Comparison of ENCODE assay signal across 8 cellular contexts in genomic region chr3:141795719-141796435, GRCh38. TPM values are rescaled to one million over a fixed set of nuclear protein-coding genes. Genes with fewer than 3 reads are reported as not detected.
A peak's percentile ranks its signal among the peaks of the same experiment; 100 is the strongest.
DNase-seq lines count a peak whose midpoint lies in the region; ATAC-seq and TF ChIP-seq lines count a peak whose summit lies in the region.

No MANE protein-coding gene starts in this region.

- H3K18ac ChIP-seq in neuronal stem cell (ENCODE audit: low read length): peak overlapping the region; percentile 83

- no peaks in the 10 kb centered on the region for H3K79me1 ChIP-seq in neuronal stem cell (ENCODE audit: low read depth, low read length)

- 64 to 83% methylated on average over 8 to 9 of the region's 9 CpGs for WGBS in body of pancreas, 2 donors
- WGBS in neuronal stem cell (ENCODE audit: extremely low coverage in 2 of 2, insufficient read length in 2 of 2, insufficient replicate concordance in 1 of 2), 2 donors: no CpG with 5 or more reads among the region's 9 CpGs

- H2BK5ac ChIP-seq in neuronal stem cell (ENCODE audit: low read length): no peak overlapping the region

- H3K4me3 ChIP-seq in OCI-LY1 (ENCODE audit: low read depth, low read length, poor library complexity, severe bottlenecking) (peak overlapping the region; percentile 2), body of pancreas (no peak overlapping the region), neuronal stem cell (ENCODE audit: low read length in 2 of 2) (no peak overlapping the region)

- DNase-seq in body of pancreas (peak; percentile 17 to 57 (median 32)), neuronal stem cell (ENCODE audit: low spot score) (no peak), DMS153 (lab: John Stamatoyannopoulos, UW) (no peak)

- H3F3A ChIP-seq in OCI-LY1 (ENCODE audit: insufficient read depth, low read length): no peaks in the 10 kb centered on the region

- H3K4me1 ChIP-seq in OCI-LY1 (ENCODE audit: insufficient read depth, low read length, severe bottlenecking) (peaks cover 43% of the 10 kb centered on the region), body of pancreas (peaks cover 26% of the 10 kb centered on the region), neuronal stem cell (ENCODE audit: control insufficient read depth in 2 of 2, insufficient read depth in 1 of 2, low read depth in 1 of 2, low read length in 2 of 2) (peaks cover 11 to 25% of the 10 kb centered on the region in 2 donors)

- ATAC-seq in GM21619 (IDR thresholded peaks at IDR 0.05; ENCODE audit: unreplicated experiment) (peak; percentile 3), body of pancreas (no peak), GM19395 (IDR thresholded peaks at IDR 0.05; ENCODE audit: unreplicated experiment) (no peak), HG02884 (IDR thresholded peaks at IDR 0.05; ENCODE audit: unreplicated experiment) (no peak), HG03025 (IDR thresholded peaks at IDR 0.05; ENCODE audit: low FRiP score, unreplicated experiment) (no peak)

- no peaks in the 10 kb centered on the region for H3K27me3 ChIP-seq in OCI-LY1 (ENCODE audit: insufficient read depth, low read length)
- H3K27me3 ChIP-seq in body of pancreas: no peaks in the 10 kb centered on the region
- H3K27me3 ChIP-seq in neuronal stem cell (ENCODE audit: control insufficient read depth in 3 of 3, insufficient read depth in 3 of 3, low read depth in 1 of 3, low read length in 3 of 3): peaks cover 0 to 6% (median 0%) of the 10 kb centered on the region in 3 experiments

- H3K9me3 ChIP-seq in OCI-LY1 (ENCODE audit: low read length): no peaks in the 10 kb centered on the region
- no peaks in the 10 kb centered on the region for H3K9me3 ChIP-seq in body of pancreas
- H3K9me3 ChIP-seq in neuronal stem cell (replicated peaks in 1 of 2; ENCODE audit: control insufficient read depth in 2 of 2, insufficient read depth in 1 of 2, low read depth in 1 of 2, low read length in 2 of 2): no peaks in the 10 kb centered on the region

- no peak overlapping the region for H3K14ac ChIP-seq in neuronal stem cell (ENCODE audit: low read length)

- peak overlapping the region; percentile 61; the same call in 1 of the 2 replicates for H3K4me2 ChIP-seq in OCI-LY1 (ENCODE audit: low read length)
- no peak overlapping the region for H3K4me2 ChIP-seq in neuronal stem cell (ENCODE audit: insufficient read depth, low read length, poor library complexity, severe bottlenecking)

- H3K23ac ChIP-seq in neuronal stem cell (ENCODE audit: low read depth, low read length, poor library complexity): no peak overlapping the region

- no peak overlapping the region for H2BK12ac ChIP-seq in neuronal stem cell (ENCODE audit: low read length)

- no peaks in the 10 kb centered on the region for H3K9me2 ChIP-seq in OCI-LY1 (ENCODE audit: low read depth, low read length)

- intact Hi-C loops in body of pancreas (cut with DNase I): no loop called here

- H2AFZ ChIP-seq in OCI-LY1 (ENCODE audit: low read length): no peak overlapping the region; the same call in 1 of the 2 replicates
- H2AFZ ChIP-seq in neuronal stem cell (ENCODE audit: low read length): peak overlapping the region; percentile 98

- no peak overlapping the region for H2BK120ac ChIP-seq in neuronal stem cell (ENCODE audit: low read depth, low read length)

- peak overlapping the region; percentile 67 for H2AK5ac ChIP-seq in neuronal stem cell (ENCODE audit: low read depth, low read length)

- H3K27ac ChIP-seq in OCI-LY1 (ENCODE audit: low read depth, low read length, poor library complexity, severe bottlenecking): peak overlapping the region; percentile 94
- peak overlapping the region in 1 of 4 donors; percentile 60 for H3K27ac ChIP-seq in body of pancreas
- H3K27ac ChIP-seq in neuronal stem cell (replicated peaks; ENCODE audit: low read length): no peak overlapping the region

- TF ChIP-seq CTCF in OCI-LY1 (IDR thresholded peaks at IDR 0.05; ENCODE audit: low read length): no peak
- no peak for TF ChIP-seq CTCF in body of pancreas (IDR thresholded peaks at IDR 0.05)

- H3K36me3 ChIP-seq in OCI-LY1 (ENCODE audit: insufficient read depth, low read length) (no peaks in the 10 kb centered on the region), body of pancreas (replicated peaks in 1 of 2; ENCODE audit: insufficient read depth in 1 of 2, low read depth in 2 of 2) (no peaks in the 10 kb centered on the region), neuronal stem cell (replicated peaks in 1 of 2; ENCODE audit: control insufficient read depth in 2 of 2, insufficient read depth in 2 of 2, low read length in 2 of 2) (no peaks in the 10 kb centered on the region)

- H2BK15ac ChIP-seq in neuronal stem cell (ENCODE audit: low read length): no peak overlapping the region

- no peaks in the 10 kb centered on the region for H4K20me1 ChIP-seq in OCI-LY1 (ENCODE audit: insufficient read depth, low read length)

- no peaks in the 10 kb centered on the region for H3K79me2 ChIP-seq in OCI-LY1 (ENCODE audit: insufficient read depth, low read length)

- H3K9ac ChIP-seq in OCI-LY1 (ENCODE audit: low read length) (peak overlapping the region; percentile 22; the same call in 1 of the 2 replicates), neuronal stem cell (ENCODE audit: low read depth, low read length, poor library complexity) (no peak overlapping the region)

- no peak overlapping the region for H4K8ac ChIP-seq in neuronal stem cell (ENCODE audit: low read depth, low read length)

- TF ChIP-seq POLR2A in body of pancreas (IDR thresholded peaks at IDR 0.05): no peak

- no peak overlapping the region for H4K91ac ChIP-seq in neuronal stem cell (ENCODE audit: low read depth, low read length, poor library complexity)

- no peak overlapping the region for H3K4ac ChIP-seq in neuronal stem cell (ENCODE audit: low read length)

RNA-seq across cellular contexts. Expression of gene GRK7, which starts 32.7 kb away (rescaled TPM):
- total RNA-seq in body of pancreas: not detected
- not detected for polyA plus RNA-seq in neuronal stem cell (2013, experiment 1 of 2)
- not detected for polyA plus RNA-seq in neuronal stem cell (2013, experiment 2 of 2)

RNA-seq across cellular contexts. Expression of gene RNF7, which starts 57.8 kb away (rescaled TPM):
- 10 to 100 TPM; 12.5 to 61.2 TPM for total RNA-seq in body of pancreas
- 98.2 TPM for polyA plus RNA-seq in neuronal stem cell (2013, experiment 1 of 2)
- 98.2 TPM for polyA plus RNA-seq in neuronal stem cell (2013, experiment 2 of 2)

Comparison
In these comparisons a context has a peak if more than half of its experiments do, and no peak if none do; other contexts are left out.
1. DNase-seq: peak in body of pancreas (4 of 4); none in neuronal stem cell (single experiment) and DMS153 (single experiment).